18 cellular contexts compared by ENCODE assay signal in genomic region chr5:107088907-107089306, GRCh38.
"Had no signal": no experiment of that assay in that cellular context is flagged by ENCODE, and none has a peak within 500 bp of the region (broad histone marks: within the 10 kb centered on the region; RNA-seq: fewer than 3 reads in every experiment).

No MANE protein-coding gene starts in this region.

- H3K4me1 Mint-ChIP-seq: endodermal cell, naive B cell had no signal

- H3K4me3 Mint-ChIP-seq: endodermal cell, naive B cell, nephron had no signal

- H3K9me3 ChIP-seq: colonic mucosa, sigmoid colon had no signal

- H3K27me3 Mint-ChIP-seq: naive B cell had no signal

- H3K27ac ChIP-seq: colonic mucosa, heart right ventricle, neutrophil, sigmoid colon had no signal

- DNase-seq: colonic mucosa; dermis blood vessel endothelial cell; effector CD4-positive, alpha-beta T cell; endodermal cell; heart right ventricle; hypothalamus; kidney glomerular epithelial cell; mammary epithelial cell; naive B cell; posterior cingulate gyrus; sigmoid colon; stimulated activated CD4-positive, alpha-beta T cell treated with anti-CD3 and anti-CD28 coated beads, Interleukin-2, amount 100 ng/mL, for 48 hours; stimulated activated naive CD4-positive, alpha-beta T cell treated with Interleukin-2 at 50 U/mL for 16 hours; trophoblast cell had no signal

- H3K36me3 Mint-ChIP-seq: naive B cell had no signal

- H3K36me3 ChIP-seq: colonic mucosa, heart right ventricle, neutrophil, right atrium auricular region, sigmoid colon had no signal

- H3K4me1 ChIP-seq: colonic mucosa had no signal

- H3K27ac Mint-ChIP-seq: endodermal cell had no signal

- H3K27me3 ChIP-seq: colonic mucosa, heart right ventricle, neutrophil, right atrium auricular region, sigmoid colon had no signal

- H3K4me3 ChIP-seq: colonic mucosa, heart right ventricle, right atrium auricular region, sigmoid colon, smooth muscle cell had no signal
